ENCODE assay signal across 25 cellular contexts in genomic region chr16:25679468-25680010, GRCh38. TPM values are rescaled to one million over a fixed set of nuclear protein-coding genes. Genes with fewer than 3 reads are reported as not detected.
DNase-seq lines count a peak whose midpoint lies in the region; ATAC-seq, FAIRE-seq and TF ChIP-seq lines count a peak whose summit lies in the region.
"Had no signal": no experiment of that assay in that cellular context is flagged by ENCODE, and none has a peak within 500 bp of the region (broad histone marks: within the 10 kb centered on the region; RNA-seq: fewer than 3 reads in every experiment).

No MANE protein-coding gene starts in this region.

- no peak overlapping the region for H2BK120ac ChIP-seq in mesendoderm (ENCODE audit: low read depth, low read length)

- no peaks in the 10 kb centered on the region for H3K36me3 ChIP-seq in A673 (ENCODE audit: insufficient read depth, low read length, poor library complexity, severe bottlenecking)
- H3K36me3 ChIP-seq in K562 (ENCODE audit: control insufficient read depth, insufficient read depth, low read length) = no peaks in the 10 kb centered on the region
- no peaks in the 10 kb centered on the region for H3K36me3 ChIP-seq in mesendoderm (ENCODE audit: control insufficient read depth, insufficient read depth, low read length)
- H3K36me3 ChIP-seq: BE2C; BLaER1 treated with 17β-estradiol and CSF1 and Interleukin-3, amounts not matched to agents 10 nM and 100 nM had no signal

- WGBS in K562 (ENCODE audit: insufficient coverage, low coverage, missing lambda C conversion rate) = 2% methylated on average over 7 of the region's 7 CpGs
- WGBS in mesendoderm (ENCODE audit: extremely low coverage, insufficient coverage, low lambda C conversion rate) = no CpG with 5 or more reads among the region's 7 CpGs

- H3K4ac ChIP-seq in mesendoderm (ENCODE audit: low read depth, low read length) = no peak overlapping the region

- H3K27ac ChIP-seq in A673 (ENCODE audit: low read depth, low read length, poor library complexity, severe bottlenecking) = no peak overlapping the region
- no peak overlapping the region for H3K27ac ChIP-seq in K562 (ENCODE audit: extremely low read depth, low read depth, low read length)
- no peak overlapping the region for H3K27ac ChIP-seq in mesendoderm (ENCODE audit: low read depth, low read length)
- H3K27ac ChIP-seq: 22Rv1; BLaER1 treated with 17β-estradiol and CSF1 and Interleukin-3, amounts not matched to agents 10 nM and 100 nM had no signal

- H2AK5ac ChIP-seq in mesendoderm (ENCODE audit: low read length) = no peak overlapping the region

- H3K4me2 ChIP-seq in K562 (ENCODE audit: insufficient read depth, low read length) (peak overlapping the region; percentile 25; the same call in 1 of the 2 replicates), mesendoderm (ENCODE audit: low read length) (no peak overlapping the region)
- H3K4me2 ChIP-seq: BLaER1 treated with 17β-estradiol and CSF1 and Interleukin-3, amounts not matched to agents 10 nM and 100 nM had no signal

- peaks cover 3% of the 10 kb centered on the region for H3K4me1 ChIP-seq in A673 (ENCODE audit: insufficient read depth, low read length, poor library complexity, severe bottlenecking)
- H3K4me1 ChIP-seq in K562 (replicated peaks in 1 of 2; ENCODE audit: control insufficient read depth in 2 of 2, insufficient read depth in 2 of 2, low read length in 2 of 2) = no peaks in the 10 kb centered on the region
- H3K4me1 ChIP-seq in mesendoderm (ENCODE audit: control insufficient read depth, low read depth, low read length) = peaks cover 3% of the 10 kb centered on the region
- H3K4me1 ChIP-seq: BE2C; BLaER1 treated with 17β-estradiol and CSF1 and Interleukin-3, amounts not matched to agents 10 nM and 100 nM had no signal

- H3K9ac ChIP-seq in K562 (ENCODE audit: insufficient read depth in 1 of 2, low read depth in 2 of 2, low read length in 2 of 2) = no peak overlapping the region
- no peak overlapping the region for H3K9ac ChIP-seq in mesendoderm (ENCODE audit: low read length)
- H3K9ac ChIP-seq: BLaER1 treated with 17β-estradiol and CSF1 and Interleukin-3, amounts not matched to agents 10 nM and 100 nM had no signal

- H3K18ac ChIP-seq in mesendoderm (ENCODE audit: low read length) = no peak overlapping the region

- H3K56ac ChIP-seq in mesendoderm (ENCODE audit: low read length) = no peak overlapping the region

- no peak for FAIRE-seq in K562 (lab: Jason Lieb, UNC)
- FAIRE-seq: A204.1, D721Med, G401.6, GM12892 had no signal

- TF ChIP-seq POLR2A in K562 (conservative IDR thresholded peaks at IDR 0.05) = no peak

- in situ Hi-C loops in K562 (cut with MboI) = no loop called here

- H2AFZ ChIP-seq in K562 (ENCODE audit: low read depth, low read length) = no peak overlapping the region

- CTCF ChIA-PET in A673 (lab: Charles Lee) (interaction anchor here (0.9 kb wide), 1 partner anchor 12 kb away, joined by 3 read pairs; the partner anchor contains the start of gene HS3ST4), K562 (lab: Yijun Ruan, JAX; ENCODE audit: low intra/inter-chr PET ratio) (no interaction called here)

- no peak overlapping the region for H2BK5ac ChIP-seq in mesendoderm (ENCODE audit: low read length)

- no peak overlapping the region for H4K5ac ChIP-seq in mesendoderm (ENCODE audit: low read length)

- H4K8ac ChIP-seq in mesendoderm (ENCODE audit: low read depth, low read length) = no peak overlapping the region

- ATAC-seq in K562 (no peak), GM21528 (IDR thresholded peaks at IDR 0.05; ENCODE audit: low FRiP score, unreplicated experiment) (no peak), HG03025 (IDR thresholded peaks at IDR 0.05; ENCODE audit: low FRiP score, unreplicated experiment) (no peak)

- no peaks in the 10 kb centered on the region for H4K20me1 ChIP-seq in K562 (replicated peaks; ENCODE audit: control insufficient read depth, insufficient read depth, low read length)
- H4K20me1 ChIP-seq: BLaER1 treated with 17β-estradiol and CSF1 and Interleukin-3, amounts not matched to agents 10 nM and 100 nM had no signal

- no peak overlapping the region for H2BK15ac ChIP-seq in mesendoderm (replicated peaks; ENCODE audit: low read depth)

- intact Hi-C loops in A673 (cut with micrococcal nuclease; ENCODE audit: unreplicated experiment) = no loop called here
- intact Hi-C loops in K562 (cut with micrococcal nuclease) = no loop called here

- H3K9me1 ChIP-seq in K562 (ENCODE audit: control insufficient read depth, insufficient read depth, low read length) = no peaks in the 10 kb centered on the region

- H3K23ac ChIP-seq in mesendoderm (ENCODE audit: low read length) = no peak overlapping the region

- TF ChIP-seq RAD21 in K562 (CRISPR knock-in tag; conservative IDR thresholded peaks at IDR 0.05 in 1 of 2, IDR thresholded peaks at IDR 0.05 in 1 of 2) = no peak

- TF ChIP-seq CTCF in A673 (conservative IDR thresholded peaks at IDR 0.05; ENCODE audit: low read depth, low read length) = no peak
- TF ChIP-seq CTCF in K562 (IDR thresholded peaks at IDR 0.05 in 2 of 3, conservative IDR thresholded peaks at IDR 0.05 in 1 of 3; ENCODE audit: insufficient read depth in 2 of 3, low read depth in 1 of 3, low read length in 3 of 3) = no peak

- H3K9me3 ChIP-seq in A673 (ENCODE audit: low read depth, low read length, poor library complexity, severe bottlenecking) = no peaks in the 10 kb centered on the region
- no peaks in the 10 kb centered on the region for H3K9me3 ChIP-seq in K562 (replicated peaks; ENCODE audit: control insufficient read depth, insufficient read depth, low read depth, low read length)
- H3K9me3 ChIP-seq: BE2C; BLaER1 treated with 17β-estradiol and CSF1 and Interleukin-3, amounts not matched to agents 10 nM and 100 nM had no signal

- POLR2A ChIA-PET in A673 (lab: Charles Lee; ENCODE audit: low non-redundant PET) (no interaction called here), K562 (lab: Yijun Ruan, JAX) (interaction anchor here (1.7 kb wide), 1 partner anchor 10 kb away, joined by 3 read pairs; no protein-coding TSS in a partner anchor)

- peak; percentile 41 for DNase-seq in A673 (ENCODE audit: low spot score)
- DNase-seq in M059J (ENCODE audit: low read depth) = peak; percentile 22
- DNase-seq in K562 (ENCODE audit: extremely low read depth in 1 of 4, low spot score in 3 of 4) = peak in 1 of 4 experiments; percentile 18
- DNase-seq in mesendoderm = peak; percentile 83
- DNase-seq in midbrain (lab: John Stamatoyannopoulos, UW) = no peak
- no peak for DNase-seq in EL
- DNase-seq: ACHN; AML-193; BE2C; CD4-positive, alpha-beta T cell; CD8-positive, alpha-beta memory T cell; DMS 273 treated with DMSO at 0.1 percent for 48 hours; DMS79; GOT3; H7; HCEC 1CT had no signal

- TF ChIP-seq EP300 in K562 (IDR thresholded peaks at IDR 0.05; ENCODE audit: low read length) = no peak

- H3K27me3 ChIP-seq in A673 (replicated peaks; ENCODE audit: insufficient read depth, low read depth, low read length, poor library complexity) (no peaks in the 10 kb centered on the region), K562 (ENCODE audit: control insufficient read depth in 2 of 2, insufficient read depth in 2 of 2, low read length in 2 of 2) (no peaks in the 10 kb centered on the region), mesendoderm (ENCODE audit: insufficient read depth, low read length, poor library complexity) (no peaks in the 10 kb centered on the region)
- H3K27me3 ChIP-seq: BE2C; BLaER1 treated with 17β-estradiol and CSF1 and Interleukin-3, amounts not matched to agents 10 nM and 100 nM had no signal

- H3K79me2 ChIP-seq in K562 (ENCODE audit: control insufficient read depth, insufficient read depth, low read length) = no peaks in the 10 kb centered on the region
- H3K79me2 ChIP-seq in mesendoderm (ENCODE audit: control insufficient read depth, insufficient read depth, low read length) = no peaks in the 10 kb centered on the region

- no peaks in the 10 kb centered on the region for H3K79me1 ChIP-seq in mesendoderm (ENCODE audit: low read length)

- H3K4me3 ChIP-seq in A673 (ENCODE audit: low read depth, low read length, poor library complexity, severe bottlenecking) (peak overlapping the region; percentile 34), K562 (no peak overlapping the region), mesendoderm (ENCODE audit: low read length) (no peak overlapping the region)
- H3K4me3 ChIP-seq: BLaER1 treated with 17β-estradiol and CSF1 and Interleukin-3, amounts not matched to agents 10 nM and 100 nM had no signal

- no TSS peak for BruUV-seq in A673 (replicated peaks; lab: Mats Ljungman, UMichigan)
- no TSS peak for BruUV-seq in K562 (replicated peaks; lab: Mats Ljungman, UMichigan)

TF ChIP-seq in K562, 482 proteins besides CTCF, POLR2A, EP300 and RAD21:
- peak; percentile 74 for TF ChIP-seq STAT5A (IDR thresholded peaks at IDR 0.05; ENCODE audit: borderline replicate concordance, low read length)
- TF ChIP-seq POLR2AphosphoS5 (IDR thresholded peaks at IDR 0.05; ENCODE audit: control insufficient read depth, insufficient read depth, low read depth, low read length) = no peak
- no peak for TF ChIP-seq CREB1 (IDR thresholded peaks at IDR 0.05)
- TF ChIP-seq CREB1 (CRISPR knock-in tag; IDR thresholded peaks at IDR 0.05) = no peak
- TF ChIP-seq RFX1 (IDR thresholded peaks at IDR 0.05) = no peak
- TF ChIP-seq SRF (CRISPR knock-in tag; IDR thresholded peaks at IDR 0.05) = peak in 1 of 2 experiments; percentile 89; a peak in 2 of 4 replicates

RNA-seq across cellular contexts. Expression of gene HS3ST4, which starts 12.2 kb away (rescaled TPM):
- total RNA-seq in A673 (2021) (33.5 and 34.0 TPM in 2 replicates), K562 (2014; rRNA removed) (not detected in 2 replicates), K562 (2014; rRNA removed; fragmentation: Illumina TruSeq; extraction: Trizol) (not detected in 2 replicates), K562 (2015; rRNA removed; fragmentation: Illumina TruSeq; extraction: Trizol) (not detected in 2 replicates), K562 (2021) (not detected in 2 replicates)
- total RNA-seq in M059J (2014; rRNA removed; shearing (Covaris generic)) = not detected in 2 replicates
- total RNA-seq in K562 (2011; cell fraction: chromatin; rRNA removed; ENCODE audit: low replicate concordance) = not detected in 2 replicates
- not detected in 2 replicates for total RNA-seq in K562 (2011; cell fraction: nucleolus; rRNA removed)
- total RNA-seq in K562 (2011; cell fraction: nucleoplasm; rRNA removed) = not detected in 2 replicates
- polyA plus RNA-seq in K562 (2011; rRNA removed) (not detected in 2 replicates), K562 (2014; fragmentation: Illumina TruSeq; extraction: Trizol) (not detected in 2 replicates), K562 (2014; fragmentation: Nextera tagmentation; extraction: Ambion mirVana) (not detected), K562 (2014; rRNA removed) (not detected in 2 replicates)
- not detected in 2 replicates for polyA plus RNA-seq in K562 (2011; cell fraction: cytosol; rRNA removed)
- polyA plus RNA-seq in K562 (2011; cell fraction: nucleus; rRNA removed) = not detected in 2 replicates
- polyA plus RNA-seq in K562 (2012) = not detected in 2 replicates
- not detected in 2 replicates for polyA minus RNA-seq in K562 (2011; rRNA and poly(A)+ RNA removed)
- not detected in 2 replicates for polyA minus RNA-seq in K562 (2011; cell fraction: cytosol; rRNA and poly(A)+ RNA removed)
- polyA minus RNA-seq in K562 (2011; cell fraction: nucleus; rRNA and poly(A)+ RNA removed) = not detected in 2 replicates
- polyA plus RNA-seq in mesendoderm (2013, experiment 1 of 2) = 2.6 TPM
- polyA plus RNA-seq in mesendoderm (2013, experiment 2 of 2) = 2.4 TPM
- total RNA-seq: CD4-positive, alpha-beta T cell; CD8-positive, alpha-beta memory T cell had no signal
- polyA plus RNA-seq: CD14-positive monocyte; CD8-positive, alpha-beta memory T cell had no signal

Comparison
In these comparisons a context has a peak if more than half of its experiments do, and no peak if none do; other contexts are left out.
1. DNase-seq: peak in A673 (single experiment), M059J (single experiment) and mesendoderm (single experiment); none in midbrain (single experiment) and EL (single experiment).
2. RNA of gene HS3ST4, which starts 12.2 kb away (total RNA-seq): 33.5 to 34.0 TPM in A673; not detected in M059J and not detected in K562; every median in the first group is over 10 times any median in the second.